In the genomic region with DNA sequence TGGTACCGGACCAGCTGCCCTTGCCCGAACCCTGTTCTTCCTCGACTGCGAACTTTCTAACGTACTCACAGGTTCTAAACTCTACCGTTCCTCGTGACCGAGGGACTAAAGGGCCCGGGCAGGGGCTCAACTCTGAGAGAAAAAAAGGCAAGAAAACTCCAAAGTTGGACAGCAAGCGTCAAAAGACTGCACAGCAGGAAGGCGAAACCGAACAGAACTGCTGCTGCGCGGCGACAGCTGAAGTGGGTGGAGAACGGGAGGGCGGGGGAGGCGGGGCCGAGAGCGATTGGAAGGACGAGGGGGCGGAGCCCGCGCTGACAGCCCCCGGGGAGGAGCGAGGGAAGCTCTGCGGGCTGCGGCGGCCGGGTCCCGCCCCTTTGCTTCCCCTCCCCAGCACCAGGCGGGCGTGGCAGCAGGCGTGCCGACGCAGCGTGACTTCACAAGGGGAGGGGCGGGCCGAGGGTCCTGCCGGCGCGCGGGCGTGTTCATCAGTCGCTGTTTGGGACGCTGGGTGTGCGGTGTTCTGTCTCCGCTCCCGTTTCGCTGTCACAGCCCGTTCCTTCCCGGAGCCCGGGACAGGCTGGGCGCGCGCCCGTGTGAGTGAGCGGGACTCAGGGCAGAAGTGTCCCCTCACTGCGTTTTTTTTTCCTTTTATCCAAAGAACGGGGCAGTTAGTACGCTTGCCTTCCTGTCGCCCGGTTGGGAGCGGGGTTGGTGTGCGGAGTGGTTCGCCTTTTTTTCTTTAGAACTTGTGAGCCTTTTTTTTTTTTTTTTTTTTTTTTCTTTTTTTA, we compare ENCODE assay signal across 8 cellular contexts. TPM values are rescaled to one million over a fixed set of nuclear protein-coding genes. Genes with fewer than 3 reads are reported as not detected.
A peak's percentile ranks its signal among the peaks of the same experiment; 100 is the strongest.
DNase-seq lines count a peak whose midpoint lies in the region; ATAC-seq, FAIRE-seq and TF ChIP-seq lines count a peak whose summit lies in the region.

Gene NABP1 (plus strand): TSS at position 491 of the 791 bp plus-strand sequence. CDS start 479 bp downstream, outside the sequence.

- peak within 1 kb of the TSS; percentile 77 for H2AFZ ChIP-seq in parathyroid adenoma

- H3K4me3 ChIP-seq in parathyroid adenoma (ENCODE audit: low read depth, low read length) (peak within 1 kb of the TSS; percentile 96), tibial artery (peak within 1 kb of the TSS; percentile 63 to 70)

- H3K9me3 ChIP-seq in parathyroid adenoma (ENCODE audit: control insufficient read depth, low read length), result no peaks in the 10 kb centered on the region
- H3K9me3 ChIP-seq in tibial artery, result no peaks in the 10 kb centered on the region

- H3K27me3 ChIP-seq in parathyroid adenoma (ENCODE audit: control insufficient read depth, insufficient read depth, low read length), result no peaks in the 10 kb centered on the region
- no peaks in the 10 kb centered on the region for H3K27me3 ChIP-seq in tibial artery

- FAIRE-seq in GM12892 (lab: Jason Lieb, UNC), result peak; percentile 100

- ATAC-seq in HG02840 (IDR thresholded peaks at IDR 0.05; ENCODE audit: low FRiP score, unreplicated experiment), result peak; percentile 64
- peak; percentile 85 for ATAC-seq in activated naive CD8-positive, alpha-beta T cell treated with anti-CD3 and anti-CD28 coated beads, Interleukin-2, amount 50 U/mL, for 24 hours
- peak; percentile 99 for ATAC-seq in Right ventricle myocardium superior (ENCODE audit: poor library complexity)

- intact Hi-C loops in Right ventricle myocardium superior (cut with DNase I) (no loop called here), tibial artery (cut with DNase I; ENCODE audit: low total_unique reads) (no loop called here)

- peaks cover 37% of the 10 kb centered on the region for H3K36me3 Mint-ChIP-seq in activated naive CD8-positive, alpha-beta T cell treated with anti-CD3 and anti-CD28 coated beads, Interleukin-2, amount 50 U/mL, for 24 hours (ENCODE audit: low read depth)

- no peaks in the 10 kb centered on the region for H3K27me3 Mint-ChIP-seq in activated naive CD8-positive, alpha-beta T cell treated with anti-CD3 and anti-CD28 coated beads, Interleukin-2, amount 50 U/mL, for 24 hours

- H3K27ac ChIP-seq in parathyroid adenoma, result peak within 1 kb of the TSS; percentile 79
- peak within 1 kb of the TSS; percentile 94 to 95 for H3K27ac ChIP-seq in tibial artery

- H3K4me2 ChIP-seq in parathyroid adenoma (ENCODE audit: low read length), result peak within 1 kb of the TSS; percentile 72

- H3K79me2 ChIP-seq in parathyroid adenoma, result no peaks in the 10 kb centered on the region

- H3K27ac Mint-ChIP-seq in activated naive CD8-positive, alpha-beta T cell treated with anti-CD3 and anti-CD28 coated beads, Interleukin-2, amount 50 U/mL, for 24 hours, result peak within 1 kb of the TSS; percentile 99

- TF ChIP-seq POLR2A in GM12892 (IDR thresholded peaks at IDR 0.05; ENCODE audit: low read depth, low read length), result peak; percentile 100

- H3K36me3 ChIP-seq in parathyroid adenoma (ENCODE audit: control insufficient read depth, insufficient read depth, low read length) (no peaks in the 10 kb centered on the region), tibial artery (peaks cover 0 to 5% (median 2%) of the 10 kb centered on the region in 3 donors)

- peak within 1 kb of the TSS; percentile 23 for H3K9ac ChIP-seq in parathyroid adenoma

- H3K9me3 Mint-ChIP-seq in activated naive CD8-positive, alpha-beta T cell treated with anti-CD3 and anti-CD28 coated beads, Interleukin-2, amount 50 U/mL, for 24 hours, result no peaks in the 10 kb centered on the region

- TF ChIP-seq CTCF in parathyroid adenoma (IDR thresholded peaks at IDR 0.05) (no peak), tibial artery (IDR thresholded peaks at IDR 0.05) (no peak)

- no peaks in the 10 kb centered on the region for H3K4me1 ChIP-seq in parathyroid adenoma
- H3K4me1 ChIP-seq in tibial artery, result peaks cover 0 to 39% (median 8%) of the 10 kb centered on the region in 4 donors

- DNase-seq in GM12892 (ENCODE audit: insufficient read length), result peak; percentile 70
- DNase-seq in NCI-H1436 treated with DMSO at 0.1 percent for 48 hours (lab: John Stamatoyannopoulos, UW), result peak; percentile 81
- DNase-seq in T follicular helper cell (ENCODE audit: low read depth), result peak; percentile 99
- DNase-seq in activated naive CD8-positive, alpha-beta T cell treated with anti-CD3 and anti-CD28 coated beads, Interleukin-2, amount 50 U/mL, for 24 hours, result peak; percentile 99
- DNase-seq in Right ventricle myocardium superior, result peak; percentile 99
- DNase-seq in tibial artery, result peak; percentile 98 to 99

- H3K4me1 Mint-ChIP-seq in activated naive CD8-positive, alpha-beta T cell treated with anti-CD3 and anti-CD28 coated beads, Interleukin-2, amount 50 U/mL, for 24 hours, result peaks cover 67% of the 10 kb centered on the region

- H3K4me3 Mint-ChIP-seq in activated naive CD8-positive, alpha-beta T cell treated with anti-CD3 and anti-CD28 coated beads, Interleukin-2, amount 50 U/mL, for 24 hours, result peak within 1 kb of the TSS; percentile 94

RNA-seq across cellular contexts. Expression of gene NABP1, which starts in this region (rescaled TPM):
- 20.7 TPM for polyA plus RNA-seq in GM12892 (2012; ENCODE audit: missing spikeins)
- 3.7 TPM for total RNA-seq in Right ventricle myocardium superior

Comparison
In these comparisons a context has a peak if more than half of its experiments do, and no peak if none do; other contexts are left out.
1. Peak in every context shown above with its lines: DNase-seq, ATAC-seq, H3K4me3 ChIP-seq and H3K27ac ChIP-seq.